In genomic region chr7:149714081-149714909, GRCh38 we compare ENCODE assay signal across 1 cellular context.
TF ChIP-seq lines count a peak whose summit lies in the region.

No MANE protein-coding gene starts in this region.

TF ChIP-seq in K562, 482 proteins besides CTCF, POLR2A, EP300 and RAD21 (continued from another document and continues in another):
- TF ChIP-seq NKRF (IDR thresholded peaks at IDR 0.05; ENCODE audit: borderline replicate concordance) (peak; percentile 58; the same call in 1 of the 2 replicates), CHD7 (IDR thresholded peaks at IDR 0.05; ENCODE audit: low read depth, low read length) (no peak), PHTF2 (CRISPR knock-in tag; IDR thresholded peaks at IDR 0.05) (no peak), RUNX1 (IDR thresholded peaks at IDR 0.05; ENCODE audit: low read depth) (no peak), NCOA4 (IDR thresholded peaks at IDR 0.05; ENCODE audit: partially characterized antibody) (no peak), ZNF398 (CRISPR knock-in tag; IDR thresholded peaks at IDR 0.05) (no peak), ZBTB34 (CRISPR knock-in tag; IDR thresholded peaks at IDR 0.05) (no peak), PHB (CRISPR knock-in tag; IDR thresholded peaks at IDR 0.05) (no peak), SMARCE1 (IDR thresholded peaks at IDR 0.05) (0 out of 2 replicates have a peak, but pooled peaks have one; percentile 37), ZNF124 (CRISPR knock-in tag; IDR thresholded peaks at IDR 0.05) (no peak), ATF7 (IDR thresholded peaks at IDR 0.05) (no peak), ERF (CRISPR knock-in tag; IDR thresholded peaks at IDR 0.05) (no peak), CXXC5 (CRISPR knock-in tag; IDR thresholded peaks at IDR 0.05) (no peak; the same call in none of the 2 replicates), CEBPB (tag; IDR thresholded peaks at IDR 0.05) (no peak), SIN3B (IDR thresholded peaks at IDR 0.05; ENCODE audit: low read depth) (no peak), ZNF217 (CRISPR knock-in tag; IDR thresholded peaks at IDR 0.05) (no peak), MAFK (IDR thresholded peaks at IDR 0.05; ENCODE audit: low read length) (no peak), JUN (IDR thresholded peaks at IDR 0.05; ENCODE audit: borderline replicate concordance, low read depth, low read length) (no peak), JUN (CRISPR knock-in tag; IDR thresholded peaks at IDR 0.05; ENCODE audit: borderline replicate concordance) (no peak), ZSCAN29 (IDR thresholded peaks at IDR 0.05) (no peak), SAFB (IDR thresholded peaks at IDR 0.05; ENCODE audit: borderline replicate concordance, low read depth, low read length) (no peak), SLC30A9 (CRISPR knock-in tag; IDR thresholded peaks at IDR 0.05) (no peak), SRF (CRISPR knock-in tag; IDR thresholded peaks at IDR 0.05) (no peak; a peak in 1 of 4 replicates), ETS1 (conservative IDR thresholded peaks at IDR 0.05; ENCODE audit: control insufficient read depth, low read depth, low read length) (peak; percentile 89), DIDO1 (tag; IDR thresholded peaks at IDR 0.05; ENCODE audit: low read depth) (no peak), BRCA1 (IDR thresholded peaks at IDR 0.05) (no peak), BRCA1 (CRISPR knock-in tag; IDR thresholded peaks at IDR 0.05) (no peak), FOXK2 (conservative IDR thresholded peaks at IDR 0.05 in 1 of 2, IDR thresholded peaks at IDR 0.05 in 1 of 2; ENCODE audit: low read depth in 2 of 2) (no peak)
- TF ChIP-seq, protein P1, sequence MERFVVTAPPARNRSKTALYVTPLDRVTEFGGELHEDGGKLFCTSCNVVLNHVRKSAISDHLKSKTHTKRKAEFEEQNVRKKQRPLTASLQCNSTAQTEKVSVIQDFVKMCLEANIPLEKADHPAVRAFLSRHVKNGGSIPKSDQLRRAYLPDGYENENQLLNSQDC (CRISPR knock-in tag; IDR thresholded peaks at IDR 0.05) = no peak
- TF ChIP-seq, protein P2, sequence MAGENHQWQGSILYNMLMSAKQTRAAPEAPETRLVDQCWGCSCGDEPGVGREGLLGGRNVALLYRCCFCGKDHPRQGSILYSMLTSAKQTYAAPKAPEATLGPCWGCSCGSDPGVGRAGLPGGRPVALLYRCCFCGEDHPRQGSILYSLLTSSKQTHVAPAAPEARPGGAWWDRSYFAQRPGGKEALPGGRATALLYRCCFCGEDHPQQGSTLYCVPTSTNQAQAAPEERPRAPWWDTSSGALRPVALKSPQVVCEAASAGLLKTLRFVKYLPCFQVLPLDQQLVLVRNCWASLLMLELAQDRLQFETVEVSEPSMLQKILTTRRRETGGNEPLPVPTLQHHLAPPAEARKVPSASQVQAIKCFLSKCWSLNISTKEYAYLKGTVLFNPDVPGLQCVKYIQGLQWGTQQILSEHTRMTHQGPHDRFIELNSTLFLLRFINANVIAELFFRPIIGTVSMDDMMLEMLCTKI (IDR thresholded peaks at IDR 0.05; ENCODE audit: partially characterized antibody) = no peak
- TF ChIP-seq, protein P3, sequence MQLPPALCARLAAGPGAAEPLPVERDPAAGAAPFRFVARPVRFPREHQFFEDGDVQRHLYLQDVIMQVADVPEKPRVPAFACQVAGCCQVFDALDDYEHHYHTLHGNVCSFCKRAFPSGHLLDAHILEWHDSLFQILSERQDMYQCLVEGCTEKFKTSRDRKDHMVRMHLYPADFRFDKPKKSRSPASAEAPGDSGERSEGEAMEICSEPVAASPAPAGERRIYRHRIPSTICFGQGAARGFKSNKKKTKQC (CRISPR knock-in tag; IDR thresholded peaks at IDR 0.05) = no peak; the same call in 1 of the 2 replicates
- TF ChIP-seq, protein P4, sequence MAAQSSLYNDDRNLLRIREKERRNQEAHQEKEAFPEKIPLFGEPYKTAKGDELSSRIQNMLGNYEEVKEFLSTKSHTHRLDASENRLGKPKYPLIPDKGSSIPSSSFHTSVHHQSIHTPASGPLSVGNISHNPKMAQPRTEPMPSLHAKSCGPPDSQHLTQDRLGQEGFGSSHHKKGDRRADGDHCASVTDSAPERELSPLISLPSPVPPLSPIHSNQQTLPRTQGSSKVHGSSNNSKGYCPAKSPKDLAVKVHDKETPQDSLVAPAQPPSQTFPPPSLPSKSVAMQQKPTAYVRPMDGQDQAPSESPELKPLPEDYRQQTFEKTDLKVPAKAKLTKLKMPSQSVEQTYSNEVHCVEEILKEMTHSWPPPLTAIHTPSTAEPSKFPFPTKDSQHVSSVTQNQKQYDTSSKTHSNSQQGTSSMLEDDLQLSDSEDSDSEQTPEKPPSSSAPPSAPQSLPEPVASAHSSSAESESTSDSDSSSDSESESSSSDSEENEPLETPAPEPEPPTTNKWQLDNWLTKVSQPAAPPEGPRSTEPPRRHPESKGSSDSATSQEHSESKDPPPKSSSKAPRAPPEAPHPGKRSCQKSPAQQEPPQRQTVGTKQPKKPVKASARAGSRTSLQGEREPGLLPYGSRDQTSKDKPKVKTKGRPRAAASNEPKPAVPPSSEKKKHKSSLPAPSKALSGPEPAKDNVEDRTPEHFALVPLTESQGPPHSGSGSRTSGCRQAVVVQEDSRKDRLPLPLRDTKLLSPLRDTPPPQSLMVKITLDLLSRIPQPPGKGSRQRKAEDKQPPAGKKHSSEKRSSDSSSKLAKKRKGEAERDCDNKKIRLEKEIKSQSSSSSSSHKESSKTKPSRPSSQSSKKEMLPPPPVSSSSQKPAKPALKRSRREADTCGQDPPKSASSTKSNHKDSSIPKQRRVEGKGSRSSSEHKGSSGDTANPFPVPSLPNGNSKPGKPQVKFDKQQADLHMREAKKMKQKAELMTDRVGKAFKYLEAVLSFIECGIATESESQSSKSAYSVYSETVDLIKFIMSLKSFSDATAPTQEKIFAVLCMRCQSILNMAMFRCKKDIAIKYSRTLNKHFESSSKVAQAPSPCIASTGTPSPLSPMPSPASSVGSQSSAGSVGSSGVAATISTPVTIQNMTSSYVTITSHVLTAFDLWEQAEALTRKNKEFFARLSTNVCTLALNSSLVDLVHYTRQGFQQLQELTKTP (IDR thresholded peaks at IDR 0.05; ENCODE audit: low read depth in 1 of 2, partially characterized antibody in 2 of 2) = no peak
